30 cellular contexts compared by ENCODE assay signal in genomic region chr12:55226523-55226922, GRCh38. TPM values are rescaled to one million over a fixed set of nuclear protein-coding genes. Genes with fewer than 3 reads are reported as not detected.
"Had no signal": no experiment of that assay in that cellular context is flagged by ENCODE, and none has a peak within 500 bp of the region (broad histone marks: within the 10 kb centered on the region; RNA-seq: fewer than 3 reads in every experiment).

No MANE protein-coding gene starts in this region.

- H3K27ac Mint-ChIP-seq: activated CD4-positive, alpha-beta memory T cell treated with anti-CD3 and anti-CD28 coated beads, Interleukin-2, amount 10 ng/mL, durations not matched to agents 7 days and 5 days; activated CD4-positive, alpha-beta T cell treated with anti-CD3 and anti-CD28 coated beads, Interleukin-2, amount 10 ng/mL, durations not matched to agents 7 days and 5 days; activated naive CD4-positive, alpha-beta T cell treated with anti-CD3 and anti-CD28 coated beads for 36 hours; activated naive CD4-positive, alpha-beta T cell treated with anti-CD3 and anti-CD28 coated beads, Interleukin-2, amount 50 U/mL, for 24 hours; activated naive CD8-positive, alpha-beta T cell treated with anti-CD3 and anti-CD28 coated beads, Interleukin-2, amount 10 ng/mL, durations not matched to agents 7 days and 5 days; activated T-helper 2 cell treated with anti-CD3 and anti-CD28 coated beads, Interferon-gamma antibody, Interleukin-2, Interleukin-4, amounts not matched to agents 10 μg/mL and 5 μg/mL and 100 μg/mL, durations not matched to agents 14 hours and 24 hours and 36 hours; effector memory CD8-positive, alpha-beta T cell had no signal

- FAIRE-seq: astrocyte, colon had no signal

- H3K4me1 Mint-ChIP-seq: activated CD4-positive, alpha-beta memory T cell treated with anti-CD3 and anti-CD28 coated beads, Interleukin-2, amount 10 ng/mL, durations not matched to agents 7 days and 5 days; activated CD4-positive, alpha-beta T cell treated with anti-CD3 and anti-CD28 coated beads, Interleukin-2, amount 10 ng/mL, durations not matched to agents 7 days and 5 days; activated naive CD4-positive, alpha-beta T cell treated with anti-CD3 and anti-CD28 coated beads, Interleukin-2, amount 50 U/mL, for 24 hours; activated naive CD8-positive, alpha-beta T cell treated with anti-CD3 and anti-CD28 coated beads, Interleukin-2, amount 10 ng/mL, durations not matched to agents 7 days and 5 days had no signal

- H3K4me3 ChIP-seq: esophagus muscularis mucosa, gastrocnemius medialis, heart left ventricle had no signal

- H3K4me3 Mint-ChIP-seq: activated CD4-positive, alpha-beta memory T cell treated with anti-CD3 and anti-CD28 coated beads, Interleukin-2, amount 10 ng/mL, durations not matched to agents 7 days and 5 days; activated CD4-positive, alpha-beta T cell treated with anti-CD3 and anti-CD28 coated beads, Interleukin-2, amount 10 ng/mL, durations not matched to agents 7 days and 5 days; activated naive CD4-positive, alpha-beta T cell treated with anti-CD3 and anti-CD28 coated beads for 36 hours; activated naive CD4-positive, alpha-beta T cell treated with anti-CD3 and anti-CD28 coated beads, Interleukin-2, amount 50 U/mL, for 24 hours; activated naive CD8-positive, alpha-beta T cell treated with anti-CD3 and anti-CD28 coated beads, Interleukin-2, amount 10 ng/mL, durations not matched to agents 7 days and 5 days; effector memory CD8-positive, alpha-beta T cell had no signal

- H3K36me3 Mint-ChIP-seq: activated naive CD4-positive, alpha-beta T cell treated with anti-CD3 and anti-CD28 coated beads, Interleukin-2, amount 50 U/mL, for 24 hours; activated naive CD8-positive, alpha-beta T cell treated with anti-CD3 and anti-CD28 coated beads, Interleukin-2, amount 10 ng/mL, durations not matched to agents 7 days and 5 days had no signal

- H3K27me3 ChIP-seq: brain microvascular endothelial cell, esophagus muscularis mucosa, foreskin keratinocyte, gastrocnemius medialis, heart left ventricle had no signal

- H3K36me3 ChIP-seq: brain microvascular endothelial cell, esophagus muscularis mucosa, gastrocnemius medialis, heart left ventricle had no signal

- H3K9me3 Mint-ChIP-seq: activated CD4-positive, alpha-beta memory T cell treated with anti-CD3 and anti-CD28 coated beads, Interleukin-2, amount 10 ng/mL, durations not matched to agents 7 days and 5 days; activated CD4-positive, alpha-beta T cell treated with anti-CD3 and anti-CD28 coated beads, Interleukin-2, amount 10 ng/mL, durations not matched to agents 7 days and 5 days; activated naive CD4-positive, alpha-beta T cell treated with anti-CD3 and anti-CD28 coated beads for 36 hours; activated naive CD4-positive, alpha-beta T cell treated with anti-CD3 and anti-CD28 coated beads, Interleukin-2, amount 50 U/mL, for 24 hours; activated naive CD8-positive, alpha-beta T cell treated with anti-CD3 and anti-CD28 coated beads, Interleukin-2, amount 10 ng/mL, durations not matched to agents 7 days and 5 days; activated T-helper 2 cell treated with anti-CD3 and anti-CD28 coated beads, Interferon-gamma antibody, Interleukin-2, Interleukin-4, amounts not matched to agents 10 μg/mL and 5 μg/mL and 100 μg/mL, durations not matched to agents 14 hours and 24 hours and 36 hours had no signal

- ATAC-seq: effector memory CD8-positive, alpha-beta T cell; foreskin keratinocyte; gastrocnemius medialis; heart left ventricle had no signal

- DNase-seq: activated CD4-positive, alpha-beta memory T cell treated with anti-CD3 and anti-CD28 coated beads, Interleukin-2, amount 10 ng/mL, durations not matched to agents 7 days and 5 days; activated CD4-positive, alpha-beta T cell treated with anti-CD3 and anti-CD28 coated beads for 4 hours; activated CD4-positive, alpha-beta T cell treated with anti-CD3 and anti-CD28 coated beads, Interleukin-2, amount 10 ng/mL, durations not matched to agents 7 days and 5 days; activated CD4-positive, alpha-beta T cell treated with anti-CD3 and anti-CD28 coated beads, Interleukin-2, amount 50 U/mL, for 4 hours; activated CD4-positive, CD25-positive, alpha-beta regulatory T cell; activated CD8-positive, alpha-beta memory T cell treated with anti-CD3 and anti-CD28 coated beads, Interleukin-2, amount 50 U/mL, for 48 hours; activated effector memory CD4-positive, alpha-beta T cell treated with anti-CD3 and anti-CD28 coated beads, Interleukin-2, amount 50 U/mL, for 16 hours; activated naive CD4-positive, alpha-beta T cell treated with anti-CD3 and anti-CD28 coated beads for 36 hours; activated naive CD8-positive, alpha-beta T cell treated with anti-CD3 and anti-CD28 coated beads, Interleukin-2, amount 10 ng/mL, durations not matched to agents 7 days and 5 days; activated T-cell treated with anti-CD3 and anti-CD28 coated beads for 4 hours; amniotic stem cell; anterior cingulate cortex; brain microvascular endothelial cell; caudate nucleus; cortex of kidney; dermis blood vessel endothelial cell; effector CD4-positive, alpha-beta T cell; effector memory CD8-positive, alpha-beta T cell; erythroblast; foreskin keratinocyte; gastrocnemius medialis; glutamatergic neuron; heart left ventricle had no signal

RNA-seq across cellular contexts. Expression of gene OR10A7, which starts 5.7 kb away (rescaled TPM):
- total RNA-seq: activated CD4-positive, alpha-beta memory T cell treated with anti-CD3 and anti-CD28 coated beads, Interleukin-2, amount 10 ng/mL, durations not matched to agents 7 days and 5 days; activated CD4-positive, alpha-beta T cell treated with anti-CD3 and anti-CD28 coated beads, Interleukin-2, amount 10 ng/mL, durations not matched to agents 7 days and 5 days; activated naive CD4-positive, alpha-beta T cell treated with anti-CD3 and anti-CD28 coated beads for 36 hours; activated naive CD8-positive, alpha-beta T cell treated with anti-CD3 and anti-CD28 coated beads, Interleukin-2, amount 10 ng/mL, durations not matched to agents 7 days and 5 days; activated T-helper 2 cell treated with anti-CD3 and anti-CD28 coated beads, Interferon-gamma antibody, Interleukin-2, Interleukin-4, amounts not matched to agents 10 μg/mL and 5 μg/mL and 100 μg/mL, durations not matched to agents 14 hours and 24 hours and 36 hours; astrocyte; chondrocyte; dermis blood vessel endothelial cell; esophagus muscularis mucosa; foreskin keratinocyte; gastrocnemius medialis; heart left ventricle; T-helper 1 cell treated with Interleukin-12 subunit alpha and Interleukin-12 subunit beta and Interleukin-4 antibody, amounts not matched to agents 30 ng/mL and 1 ng/mL, for 36 hours had no signal

RNA-seq across cellular contexts. Expression of gene OR6C74, which starts 17.9 kb away (rescaled TPM):
- total RNA-seq: activated CD4-positive, alpha-beta memory T cell treated with anti-CD3 and anti-CD28 coated beads, Interleukin-2, amount 10 ng/mL, durations not matched to agents 7 days and 5 days; activated CD4-positive, alpha-beta T cell treated with anti-CD3 and anti-CD28 coated beads, Interleukin-2, amount 10 ng/mL, durations not matched to agents 7 days and 5 days; activated naive CD4-positive, alpha-beta T cell treated with anti-CD3 and anti-CD28 coated beads for 36 hours; activated naive CD8-positive, alpha-beta T cell treated with anti-CD3 and anti-CD28 coated beads, Interleukin-2, amount 10 ng/mL, durations not matched to agents 7 days and 5 days; activated T-helper 2 cell treated with anti-CD3 and anti-CD28 coated beads, Interferon-gamma antibody, Interleukin-2, Interleukin-4, amounts not matched to agents 10 μg/mL and 5 μg/mL and 100 μg/mL, durations not matched to agents 14 hours and 24 hours and 36 hours; astrocyte; chondrocyte; dermis blood vessel endothelial cell; esophagus muscularis mucosa; foreskin keratinocyte; gastrocnemius medialis; heart left ventricle; T-helper 1 cell treated with Interleukin-12 subunit alpha and Interleukin-12 subunit beta and Interleukin-4 antibody, amounts not matched to agents 30 ng/mL and 1 ng/mL, for 36 hours had no signal
